In genomic region chr9:34656992-34657391, GRCh38 we compare ENCODE assay signal across 11 cellular contexts. TPM values are rescaled to one million over a fixed set of nuclear protein-coding genes. Genes with fewer than 3 reads are reported as not detected.
"Had no signal": no experiment of that assay in that cellular context is flagged by ENCODE, and none has a peak within 500 bp of the region (broad histone marks: within the 10 kb centered on the region; RNA-seq: fewer than 3 reads in every experiment).

No MANE protein-coding gene starts in this region.

- DNase-seq: GM23248, GOT3, H9, HCEC 1CT, HFFc6, KBM-7 had no signal

- ATAC-seq: HepG2 had no signal

- H3K27ac ChIP-seq: GM23248, HL-60 had no signal

- H3K9me3 Mint-ChIP-seq: H9, HFFc6, IgD-negative memory B cell had no signal

- H3K4me3 ChIP-seq: GM23248 had no signal

- H2AFZ ChIP-seq: GM23248 had no signal

- H3K27ac Mint-ChIP-seq: H9, HFFc6, IgD-negative memory B cell had no signal

- H3K27me3 Mint-ChIP-seq: IgD-negative memory B cell had no signal

- H3K4me3 Mint-ChIP-seq: H9, HFFc6, IgD-negative memory B cell had no signal

RNA-seq across cellular contexts. Expression of gene CCL27, which starts 5.5 kb away (rescaled TPM):
- total RNA-seq: GM23248, H4, HepG2 had no signal
- polyA plus RNA-seq: HepG2, IgD-negative memory B cell had no signal

RNA-seq across cellular contexts. Expression of gene ARID3C, which starts 28.1 kb away (rescaled TPM):
- total RNA-seq: H9, HepG2, HT1080 had no signal
- polyA plus RNA-seq: GM23248, HepG2, IgD-negative memory B cell had no signal
